Comparison of ENCODE assay signal across 21 cellular contexts in the genomic region with DNA sequence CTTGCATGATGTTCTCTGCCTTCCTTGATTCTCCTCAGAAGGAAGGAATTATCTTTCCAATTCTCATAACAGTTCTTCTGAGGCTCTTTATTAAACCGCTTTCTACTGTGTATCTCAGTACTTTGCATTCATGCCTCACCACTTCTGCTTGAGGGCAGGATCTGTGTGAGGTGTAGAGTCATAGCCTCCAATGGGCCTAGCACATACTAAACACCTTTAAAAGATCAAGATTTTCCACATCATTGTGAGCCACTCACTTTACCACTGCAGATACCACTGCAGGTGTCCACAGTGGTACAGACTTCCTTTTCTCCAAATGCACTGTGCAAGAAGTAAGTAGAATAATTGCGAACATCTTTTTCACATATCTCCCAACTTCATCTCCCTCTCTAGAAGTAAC.
A peak's percentile ranks its signal among the peaks of the same experiment; 100 is the strongest.
DNase-seq lines count a peak whose midpoint lies in the region; ATAC-seq and TF ChIP-seq lines count a peak whose summit lies in the region.
"Had no signal": no experiment of that assay in that cellular context is flagged by ENCODE, and none has a peak within 500 bp of the region (broad histone marks: within the 10 kb centered on the region; RNA-seq: fewer than 3 reads in every experiment).

No MANE protein-coding gene starts in this region.

- no peaks in the 10 kb centered on the region for H3K9me3 ChIP-seq in DND-41 (ENCODE audit: insufficient read depth, low read length, severe bottlenecking)
- H3K9me3 ChIP-seq: BE2C had no signal

- H3K4me3 Mint-ChIP-seq in activated naive CD8-positive, alpha-beta T cell: no peak overlapping the region
- H3K4me3 Mint-ChIP-seq in activated naive CD8-positive, alpha-beta T cell treated with anti-CD3 and anti-CD28 coated beads for 36 hours: no peak overlapping the region
- H3K4me3 Mint-ChIP-seq in activated naive CD8-positive, alpha-beta T cell treated with anti-CD3 and anti-CD28 coated beads, Interleukin-2, amount 50 U/mL, for 24 hours: no peak overlapping the region
- H3K4me3 Mint-ChIP-seq: CD14-positive monocyte; CD4-positive, alpha-beta memory T cell; CD4-positive, CD25-positive, alpha-beta regulatory T cell; CD8-positive, alpha-beta memory T cell had no signal

- H3K27me3 ChIP-seq in DND-41 (ENCODE audit: insufficient read depth, low read length, poor library complexity): no peaks in the 10 kb centered on the region
- H3K27me3 ChIP-seq: BE2C, BLaER1 had no signal

- H3K9ac ChIP-seq in DND-41 (ENCODE audit: low read depth, low read length): no peak overlapping the region
- H3K9ac ChIP-seq: BLaER1 had no signal

- no peak overlapping the region for H2AFZ ChIP-seq in DND-41 (ENCODE audit: low read depth, low read length)

- no peaks in the 10 kb centered on the region for H3K79me2 ChIP-seq in DND-41 (ENCODE audit: insufficient read depth, low read length)

- H3K36me3 ChIP-seq in DND-41 (ENCODE audit: insufficient read depth, low read length): peaks cover 28% of the 10 kb centered on the region
- H3K36me3 ChIP-seq: BE2C, BLaER1 had no signal

- DNase-seq in activated naive CD8-positive, alpha-beta T cell treated with anti-CD3 and anti-CD28 coated beads for 36 hours: no peak
- DNase-seq in DND-41: no peak
- no peak for DNase-seq in activated naive CD8-positive, alpha-beta T cell treated with anti-CD3 and anti-CD28 coated beads, Interleukin-2, amount 50 U/mL, for 24 hours
- DNase-seq in NOMO-1 (lab: John Stamatoyannopoulos, UW; ENCODE audit: unreplicated experiment in 2 of 2): no peak
- DNase-seq: 8988T; ACHN; BE2C; C1 segment of cervical spinal cord; CD4-positive, alpha-beta memory T cell; CD4-positive, CD25-positive, alpha-beta regulatory T cell; CD8-positive, alpha-beta memory T cell; COR-L47; DMS 273 treated with DMSO at 0.1 percent for 48 hours; DMS153; DMS53; DMS79; GF-D8 had no signal

- no peak overlapping the region for H3K4me3 ChIP-seq in DND-41 (ENCODE audit: low read depth in 1 of 2, low read length in 2 of 2)
- H3K4me3 ChIP-seq: BLaER1 had no signal

- no peak overlapping the region for H3K4me2 ChIP-seq in DND-41 (ENCODE audit: insufficient read depth, low read length)
- H3K4me2 ChIP-seq: BLaER1 had no signal

- H3K27ac ChIP-seq in DND-41 (ENCODE audit: low read length): no peak overlapping the region
- H3K27ac ChIP-seq: BLaER1 had no signal

- peaks cover 20% of the 10 kb centered on the region for H3K9me3 Mint-ChIP-seq in activated naive CD8-positive, alpha-beta T cell (ENCODE audit: low read depth)
- peaks cover 19% of the 10 kb centered on the region for H3K9me3 Mint-ChIP-seq in activated naive CD8-positive, alpha-beta T cell treated with anti-CD3 and anti-CD28 coated beads for 36 hours
- peaks cover 18% of the 10 kb centered on the region for H3K9me3 Mint-ChIP-seq in activated naive CD8-positive, alpha-beta T cell treated with anti-CD3 and anti-CD28 coated beads, Interleukin-2, amount 50 U/mL, for 24 hours

- no peaks in the 10 kb centered on the region for H3K4me1 Mint-ChIP-seq in activated naive CD8-positive, alpha-beta T cell (ENCODE audit: low read depth)
- no peaks in the 10 kb centered on the region for H3K4me1 Mint-ChIP-seq in activated naive CD8-positive, alpha-beta T cell treated with anti-CD3 and anti-CD28 coated beads for 36 hours
- no peaks in the 10 kb centered on the region for H3K4me1 Mint-ChIP-seq in activated naive CD8-positive, alpha-beta T cell treated with anti-CD3 and anti-CD28 coated beads, Interleukin-2, amount 50 U/mL, for 24 hours
- H3K4me1 Mint-ChIP-seq: CD14-positive monocyte; CD4-positive, alpha-beta memory T cell; CD8-positive, alpha-beta memory T cell had no signal

- no peak for TF ChIP-seq CTCF in DND-41 (IDR thresholded peaks at IDR 0.05; ENCODE audit: borderline replicate concordance, extremely low read depth, low read length, poor library complexity, severe bottlenecking)

- H3K4me1 ChIP-seq in DND-41 (ENCODE audit: insufficient read depth, low read length): no peaks in the 10 kb centered on the region
- H3K4me1 ChIP-seq: BLaER1 had no signal

- no peaks in the 10 kb centered on the region for H3K27me3 Mint-ChIP-seq in activated naive CD8-positive, alpha-beta T cell
- H3K27me3 Mint-ChIP-seq in activated naive CD8-positive, alpha-beta T cell treated with anti-CD3 and anti-CD28 coated beads for 36 hours: no peaks in the 10 kb centered on the region
- no peaks in the 10 kb centered on the region for H3K27me3 Mint-ChIP-seq in activated naive CD8-positive, alpha-beta T cell treated with anti-CD3 and anti-CD28 coated beads, Interleukin-2, amount 50 U/mL, for 24 hours
- H3K27me3 Mint-ChIP-seq: CD4-positive, CD25-positive, alpha-beta regulatory T cell had no signal

- ATAC-seq in DND-41 (ENCODE audit: insufficient read depth, low read depth) (peak; percentile 30; the same call in 1 of the 3 replicates), SK-N-SH treated with all-trans-retinoic acid at 6 μM for 48 hours (no peak)
- peak; percentile 61 for ATAC-seq in activated naive CD8-positive, alpha-beta T cell treated with anti-CD3 and anti-CD28 coated beads, Interleukin-2, amount 50 U/mL, for 24 hours

- H3K36me3 Mint-ChIP-seq in activated naive CD8-positive, alpha-beta T cell: peaks cover 46% of the 10 kb centered on the region
- H3K36me3 Mint-ChIP-seq in activated naive CD8-positive, alpha-beta T cell treated with anti-CD3 and anti-CD28 coated beads for 36 hours: peaks cover 30% of the 10 kb centered on the region
- peaks cover 31% of the 10 kb centered on the region for H3K36me3 Mint-ChIP-seq in activated naive CD8-positive, alpha-beta T cell treated with anti-CD3 and anti-CD28 coated beads, Interleukin-2, amount 50 U/mL, for 24 hours (ENCODE audit: low read depth)
- H3K36me3 Mint-ChIP-seq: CD14-positive monocyte had no signal

- H4K20me1 ChIP-seq in DND-41 (ENCODE audit: insufficient read depth, low read length): no peaks in the 10 kb centered on the region
- H4K20me1 ChIP-seq: BLaER1 had no signal

- H3K27ac Mint-ChIP-seq in activated naive CD8-positive, alpha-beta T cell: peak overlapping the region; percentile 11
- H3K27ac Mint-ChIP-seq in activated naive CD8-positive, alpha-beta T cell treated with anti-CD3 and anti-CD28 coated beads for 36 hours: no peak overlapping the region
- no peak overlapping the region for H3K27ac Mint-ChIP-seq in activated naive CD8-positive, alpha-beta T cell treated with anti-CD3 and anti-CD28 coated beads, Interleukin-2, amount 50 U/mL, for 24 hours
- H3K27ac Mint-ChIP-seq: CD4-positive, alpha-beta memory T cell; CD4-positive, CD25-positive, alpha-beta regulatory T cell; CD8-positive, alpha-beta memory T cell had no signal

TF ChIP-seq in SK-N-SH treated with all-trans-retinoic acid at 6 μM for 48 hours, 23 proteins besides CTCF, POLR2A, EP300 and RAD21:
- TF ChIP-seq ZC3H10 (CRISPR knock-in tag; IDR thresholded peaks at IDR 0.05): no peak
- TF ChIP-seq GLIS3 (CRISPR knock-in tag; IDR thresholded peaks at IDR 0.05): no peak
- TF ChIP-seq, protein P1, sequence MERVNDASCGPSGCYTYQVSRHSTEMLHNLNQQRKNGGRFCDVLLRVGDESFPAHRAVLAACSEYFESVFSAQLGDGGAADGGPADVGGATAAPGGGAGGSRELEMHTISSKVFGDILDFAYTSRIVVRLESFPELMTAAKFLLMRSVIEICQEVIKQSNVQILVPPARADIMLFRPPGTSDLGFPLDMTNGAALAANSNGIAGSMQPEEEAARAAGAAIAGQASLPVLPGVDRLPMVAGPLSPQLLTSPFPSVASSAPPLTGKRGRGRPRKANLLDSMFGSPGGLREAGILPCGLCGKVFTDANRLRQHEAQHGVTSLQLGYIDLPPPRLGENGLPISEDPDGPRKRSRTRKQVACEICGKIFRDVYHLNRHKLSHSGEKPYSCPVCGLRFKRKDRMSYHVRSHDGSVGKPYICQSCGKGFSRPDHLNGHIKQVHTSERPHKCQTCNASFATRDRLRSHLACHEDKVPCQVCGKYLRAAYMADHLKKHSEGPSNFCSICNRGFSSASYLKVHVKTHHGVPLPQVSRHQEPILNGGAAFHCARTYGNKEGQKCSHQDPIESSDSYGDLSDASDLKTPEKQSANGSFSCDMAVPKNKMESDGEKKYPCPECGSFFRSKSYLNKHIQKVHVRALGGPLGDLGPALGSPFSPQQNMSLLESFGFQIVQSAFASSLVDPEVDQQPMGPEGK (CRISPR knock-in tag; IDR thresholded peaks at IDR 0.05; ENCODE audit: borderline replicate concordance): no peak
- TF ChIP-seq PPARA (CRISPR knock-in tag; IDR thresholded peaks at IDR 0.05; ENCODE audit: borderline replicate concordance): no peak
- no peak for TF ChIP-seq TCF4 (CRISPR knock-in tag; IDR thresholded peaks at IDR 0.05; ENCODE audit: borderline replicate concordance)
- no peak for TF ChIP-seq BACH2 (CRISPR knock-in tag; IDR thresholded peaks at IDR 0.05; ENCODE audit: borderline replicate concordance)
- TF ChIP-seq TOX (CRISPR knock-in tag; IDR thresholded peaks at IDR 0.05; ENCODE audit: borderline replicate concordance): no peak
- TF ChIP-seq RARB (CRISPR knock-in tag; IDR thresholded peaks at IDR 0.05): no peak
- TF ChIP-seq, protein P2, sequence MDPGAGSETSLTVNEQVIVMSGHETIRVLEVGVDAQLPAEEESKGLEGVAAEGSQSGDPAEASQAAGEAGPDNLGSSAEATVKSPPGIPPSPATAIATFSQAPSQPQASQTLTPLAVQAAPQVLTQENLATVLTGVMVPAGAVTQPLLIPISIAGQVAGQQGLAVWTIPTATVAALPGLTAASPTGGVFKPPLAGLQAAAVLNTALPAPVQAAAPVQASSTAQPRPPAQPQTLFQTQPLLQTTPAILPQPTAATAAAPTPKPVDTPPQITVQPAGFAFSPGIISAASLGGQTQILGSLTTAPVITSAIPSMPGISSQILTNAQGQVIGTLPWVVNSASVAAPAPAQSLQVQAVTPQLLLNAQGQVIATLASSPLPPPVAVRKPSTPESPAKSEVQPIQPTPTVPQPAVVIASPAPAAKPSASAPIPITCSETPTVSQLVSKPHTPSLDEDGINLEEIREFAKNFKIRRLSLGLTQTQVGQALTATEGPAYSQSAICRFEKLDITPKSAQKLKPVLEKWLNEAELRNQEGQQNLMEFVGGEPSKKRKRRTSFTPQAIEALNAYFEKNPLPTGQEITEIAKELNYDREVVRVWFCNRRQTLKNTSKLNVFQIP (CRISPR knock-in tag; IDR thresholded peaks at IDR 0.05; ENCODE audit: borderline replicate concordance, low read depth): no peak
TF ChIP-seq in SK-N-SH treated with all-trans-retinoic acid at 6 μM for 48 hours: peak in this region for 0.
